ENCODE assay signal across 27 cellular contexts in genomic region chr15:65219137-65219536, GRCh38.
"Had no signal": no experiment of that assay in that cellular context is flagged by ENCODE, and none has a peak within 500 bp of the region (broad histone marks: within the 10 kb centered on the region; RNA-seq: fewer than 3 reads in every experiment).

No MANE protein-coding gene starts in this region.

- H3K9ac ChIP-seq: neural progenitor cell, parathyroid adenoma had no signal

- H3K79me2 ChIP-seq: parathyroid adenoma had no signal

- H3K4me2 ChIP-seq: neural progenitor cell had no signal

- H3K27me3 Mint-ChIP-seq: progenitor cell of endocrine pancreas; stimulated activated naive B cell treated with anti-CD40 and anti-IgM and Interleukin-4, amounts not matched to agents 10 μg/mL and 1 μg/mL and 100 μg/mL, for 72 hours had no signal

- H3K36me3 ChIP-seq: neural progenitor cell, ovary, right lobe of liver, sigmoid colon, stomach, thoracic aorta, thyroid gland, tibial nerve, upper lobe of left lung, vagina had no signal

- H3K4me1 ChIP-seq: neural progenitor cell, parathyroid adenoma, psoas muscle, right lobe of liver, sigmoid colon, stomach, thyroid gland, upper lobe of left lung, vagina had no signal

- FAIRE-seq: small intestine, urothelium cell line had no signal

- H3K27ac ChIP-seq: neural progenitor cell, ovary, parathyroid adenoma, psoas muscle, right lobe of liver, sigmoid colon, stomach, thoracic aorta, thyroid gland, tibial nerve, upper lobe of left lung, vagina had no signal

- H3K9me3 Mint-ChIP-seq: natural killer cell; nephron; neural progenitor cell; stimulated activated effector memory CD8-positive, alpha-beta T cell treated with anti-CD3 and anti-CD28 coated beads, Interleukin-12 subunit alpha, Interleukin-12 subunit beta, amount 100 ng/mL, for 72 hours; stimulated activated naive B cell treated with anti-CD40 and anti-IgM and Interleukin-4, amounts not matched to agents 10 μg/mL and 1 μg/mL and 100 μg/mL, for 72 hours had no signal

- H3K4me3 ChIP-seq: neural progenitor cell, ovary, psoas muscle, right lobe of liver, sigmoid colon, stomach, thoracic aorta, thyroid gland, tibial nerve, upper lobe of left lung, vagina had no signal

- H3K9me3 ChIP-seq: ovary, psoas muscle, right lobe of liver, sigmoid colon, stomach, thoracic aorta, thyroid gland, tibial nerve, upper lobe of left lung, vagina had no signal

- H3K4me3 Mint-ChIP-seq: natural killer cell; nephron; neural progenitor cell; stimulated activated effector memory CD8-positive, alpha-beta T cell treated with anti-CD3 and anti-CD28 coated beads, Interleukin-12 subunit alpha, Interleukin-12 subunit beta, amount 100 ng/mL, for 72 hours; stimulated activated naive B cell treated with anti-CD40 and anti-IgM and Interleukin-4, amounts not matched to agents 10 μg/mL and 1 μg/mL and 100 μg/mL, for 72 hours had no signal

- H3K27me3 ChIP-seq: neural progenitor cell, ovary, right lobe of liver, sigmoid colon, stomach, thyroid gland, tibial nerve, upper lobe of left lung, vagina had no signal

- H3K36me3 Mint-ChIP-seq: natural killer cell; neural progenitor cell; stimulated activated effector memory CD8-positive, alpha-beta T cell treated with anti-CD3 and anti-CD28 coated beads, Interleukin-12 subunit alpha, Interleukin-12 subunit beta, amount 100 ng/mL, for 72 hours; stimulated activated naive B cell treated with anti-CD40 and anti-IgM and Interleukin-4, amounts not matched to agents 10 μg/mL and 1 μg/mL and 100 μg/mL, for 72 hours had no signal

- DNase-seq: natural killer cell; occipital lobe; ovary; posterior cingulate gyrus; psoas muscle; right cardiac atrium; right lobe of liver; small intestine; stimulated activated CD4-positive, alpha-beta T cell treated with anti-CD3 and anti-CD28 coated beads, Interleukin-2, amount 100 ng/mL, for 24 hours; stimulated activated CD4-positive, alpha-beta T cell treated with anti-CD3 and anti-CD28 coated beads, Interleukin-2, amount 100 ng/mL, for 48 hours; stimulated activated CD4-positive, alpha-beta T cell treated with anti-CD3 and anti-CD28 coated beads, Interleukin-4, amount 100 ng/mL, for 24 hours; stimulated activated naive B cell treated with anti-CD40 and anti-IgM and Interleukin-4, amounts not matched to agents 10 μg/mL and 1 μg/mL and 100 μg/mL, for 72 hours; stimulated activated naive CD4-positive, alpha-beta T cell treated with Interleukin-2 at 50 U/mL for 16 hours; stomach; thyroid gland; trophoblast cell; upper lobe of left lung had no signal

- ATAC-seq: natural killer cell; psoas muscle; right cardiac atrium; right lobe of liver; stimulated activated effector memory CD8-positive, alpha-beta T cell treated with anti-CD3 and anti-CD28 coated beads, Interleukin-12 subunit alpha, Interleukin-12 subunit beta, amount 100 ng/mL, for 72 hours; stimulated activated naive B cell treated with anti-CD40 and anti-IgM and Interleukin-4, amounts not matched to agents 10 μg/mL and 1 μg/mL and 100 μg/mL, for 72 hours had no signal

- H3K27ac Mint-ChIP-seq: natural killer cell; nephron; neural progenitor cell; progenitor cell of endocrine pancreas; stimulated activated effector memory CD8-positive, alpha-beta T cell treated with anti-CD3 and anti-CD28 coated beads, Interleukin-12 subunit alpha, Interleukin-12 subunit beta, amount 100 ng/mL, for 72 hours; stimulated activated naive B cell treated with anti-CD40 and anti-IgM and Interleukin-4, amounts not matched to agents 10 μg/mL and 1 μg/mL and 100 μg/mL, for 72 hours had no signal

- H2AFZ ChIP-seq: neural progenitor cell, parathyroid adenoma had no signal
